10 cellular contexts compared by ENCODE assay signal in the genomic region with DNA sequence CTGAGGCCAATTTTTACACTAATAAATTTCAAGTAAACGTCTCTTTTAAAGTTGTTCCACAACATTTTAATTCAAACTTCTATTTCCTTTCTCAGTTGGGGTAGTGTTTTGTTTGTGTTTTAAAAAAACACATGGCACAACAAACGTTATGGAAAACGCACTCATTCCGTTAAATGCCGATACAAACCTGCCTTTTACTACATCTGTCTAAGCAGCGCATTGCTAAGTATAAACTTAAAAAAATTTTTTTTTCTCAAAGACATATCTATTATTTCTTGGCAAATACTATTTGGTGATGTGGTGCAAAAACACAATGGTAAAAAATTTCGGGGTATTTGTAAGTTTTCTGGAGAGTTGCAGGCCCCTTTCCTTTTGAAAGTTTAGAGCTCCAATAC. TPM values are rescaled to one million over a fixed set of nuclear protein-coding genes. Genes with fewer than 3 reads are reported as not detected.
DNase-seq lines count a peak whose midpoint lies in the region; ATAC-seq, FAIRE-seq and TF ChIP-seq lines count a peak whose summit lies in the region.
"Had no signal": no experiment of that assay in that cellular context is flagged by ENCODE, and none has a peak within 500 bp of the region (broad histone marks: within the 10 kb centered on the region; RNA-seq: fewer than 3 reads in every experiment).

No MANE protein-coding gene starts in this region.

- H3K9ac ChIP-seq in GM23248 (peak overlapping the region; percentile 95), skeletal muscle tissue (ENCODE audit: low read depth in 1 of 3, low read length in 3 of 3) (peak overlapping the region in 2 of 3 donors; percentile 38 to 90)

- H3K79me2 ChIP-seq in GM23248 (ENCODE audit: insufficient read depth): no peaks in the 10 kb centered on the region

- POLR2A ChIA-PET in WTC11 (lab: Charles Lee): interaction anchor here (0.5 to 5.1 kb wide), 4 partner anchors 8 to 1488 kb away, joined by 3 to 155 read pairs (median 4); no protein-coding TSS in a partner anchor

- no peak for ATAC-seq in WTC11
- no peak for ATAC-seq in HG02973 (IDR thresholded peaks at IDR 0.05; ENCODE audit: unreplicated experiment)
- ATAC-seq: activated CD8-positive, alpha-beta T cell treated with anti-CD3 and anti-CD28 coated beads, Interleukin-2, amount 10 ng/mL, durations not matched to agents 7 days and 5 days; PC-3 had no signal

- H2AFZ ChIP-seq in GM23248: peak overlapping the region; percentile 85

- H3K4me3 ChIP-seq in GM23248: peak overlapping the region; percentile 86
- peak overlapping the region; percentile 60; the same call in 1 of the 2 replicates for H3K4me3 ChIP-seq in iPS DF 6.9 (ENCODE audit: low read length)
- peak overlapping the region in 2 of 3 donors; percentile 23 to 91 for H3K4me3 ChIP-seq in skeletal muscle tissue (ENCODE audit: low read length in 3 of 3)

- no peaks in the 10 kb centered on the region for H3K36me3 Mint-ChIP-seq in WTC11
- peaks cover 2% of the 10 kb centered on the region for H3K36me3 Mint-ChIP-seq in T-helper 2 cell treated with Interferon-gamma antibody and Interleukin-4, amounts not matched to agents 5 μg/mL and 100 μg/mL, for 36 hours (ENCODE audit: low read depth)

- FAIRE-seq in HTR-8/SVneo (lab: Jason Lieb, UNC): no peak

- DNase-seq in GM23248 (no peak), WTC11 (ENCODE audit: low spot score) (no peak), iPS DF 6.9 (ENCODE audit: low read depth, low spot score) (no peak), HTR-8/SVneo (ENCODE audit: insufficient read length, low spot score) (no peak), HuH-7.5 (ENCODE audit: low spot score) (no peak)
- DNase-seq in T-helper 2 cell treated with Interferon-gamma antibody and Interleukin-4, amounts not matched to agents 5 μg/mL and 100 μg/mL, for 36 hours (ENCODE audit: low spot score): no peak
- DNase-seq: activated CD8-positive, alpha-beta T cell treated with anti-CD3 and anti-CD28 coated beads, Interleukin-2, amount 10 ng/mL, durations not matched to agents 7 days and 5 days; PC-3 had no signal

- no peaks in the 10 kb centered on the region for H3K9me3 ChIP-seq in GM23248 (ENCODE audit: low read depth)
- H3K9me3 ChIP-seq in iPS DF 6.9 (ENCODE audit: control insufficient read depth, insufficient read depth, low read length): no peaks in the 10 kb centered on the region
- H3K9me3 ChIP-seq in skeletal muscle tissue (ENCODE audit: control insufficient read depth in 3 of 3, low read length in 3 of 3): no peaks in the 10 kb centered on the region

- no peak for TF ChIP-seq CTCF in WTC11 (IDR thresholded peaks at IDR 0.05)

- H3F3A ChIP-seq in GM23248 (ENCODE audit: insufficient read depth): peaks cover 38% of the 10 kb centered on the region

- H3K4me1 Mint-ChIP-seq in WTC11: peaks cover 54% of the 10 kb centered on the region
- peaks cover 41% of the 10 kb centered on the region for H3K4me1 Mint-ChIP-seq in T-helper 2 cell treated with Interferon-gamma antibody and Interleukin-4, amounts not matched to agents 5 μg/mL and 100 μg/mL, for 36 hours (ENCODE audit: low read depth)

- no peaks in the 10 kb centered on the region for H3K9me3 Mint-ChIP-seq in WTC11
- no peaks in the 10 kb centered on the region for H3K9me3 Mint-ChIP-seq in T-helper 2 cell treated with Interferon-gamma antibody and Interleukin-4, amounts not matched to agents 5 μg/mL and 100 μg/mL, for 36 hours

- H3K9me2 ChIP-seq in GM23248 (ENCODE audit: insufficient read depth): no peaks in the 10 kb centered on the region

- H3K36me3 ChIP-seq in GM23248 (ENCODE audit: low read depth) (no peaks in the 10 kb centered on the region), iPS DF 6.9 (ENCODE audit: control insufficient read depth, insufficient read depth, low read length) (no peaks in the 10 kb centered on the region), skeletal muscle tissue (ENCODE audit: control insufficient read depth in 3 of 3, insufficient read depth in 3 of 3, low read length in 3 of 3) (no peaks in the 10 kb centered on the region)

- peak overlapping the region; percentile 83 for H3K4me3 Mint-ChIP-seq in WTC11
- H3K4me3 Mint-ChIP-seq in T-helper 2 cell treated with Interferon-gamma antibody and Interleukin-4, amounts not matched to agents 5 μg/mL and 100 μg/mL, for 36 hours: no peak overlapping the region

- peak overlapping the region; percentile 77 for H3K27ac Mint-ChIP-seq in WTC11
- no peak overlapping the region for H3K27ac Mint-ChIP-seq in T-helper 2 cell treated with Interferon-gamma antibody and Interleukin-4, amounts not matched to agents 5 μg/mL and 100 μg/mL, for 36 hours

- peaks cover 22% of the 10 kb centered on the region for H3K4me1 ChIP-seq in GM23248 (ENCODE audit: insufficient read depth)
- H3K4me1 ChIP-seq in iPS DF 6.9 (ENCODE audit: control insufficient read depth, insufficient read depth, low read length): peaks cover 4% of the 10 kb centered on the region
- peaks cover 4 to 20% (median 14%) of the 10 kb centered on the region in 3 donors for H3K4me1 ChIP-seq in skeletal muscle tissue (ENCODE audit: control insufficient read depth in 3 of 3, insufficient read depth in 3 of 3, low read length in 3 of 3)

- H3K27me3 ChIP-seq in GM23248 (replicated peaks; ENCODE audit: insufficient read depth) (no peaks in the 10 kb centered on the region), iPS DF 6.9 (ENCODE audit: control insufficient read depth, insufficient read depth, low read length) (no peaks in the 10 kb centered on the region), skeletal muscle tissue (ENCODE audit: control insufficient read depth in 3 of 3, insufficient read depth in 3 of 3, low read length in 3 of 3) (no peaks in the 10 kb centered on the region)

- H3K27ac ChIP-seq in GM23248 (peak overlapping the region; percentile 99; the same call in 1 of the 2 replicates), iPS DF 6.9 (ENCODE audit: low read length) (no peak overlapping the region), skeletal muscle tissue (ENCODE audit: low read depth, low read length) (peak overlapping the region; percentile 98)

- H3K4me2 ChIP-seq in GM23248 (ENCODE audit: unreplicated experiment): peak overlapping the region; percentile 99

- peaks cover 14% of the 10 kb centered on the region for H3K27me3 Mint-ChIP-seq in WTC11 (ENCODE audit: low read depth)
- peaks cover 73% of the 10 kb centered on the region for H3K27me3 Mint-ChIP-seq in T-helper 2 cell treated with Interferon-gamma antibody and Interleukin-4, amounts not matched to agents 5 μg/mL and 100 μg/mL, for 36 hours (ENCODE audit: low read depth)

- in situ Hi-C loops in GM23248 (cut with MboI): loop anchor here (25.0 kb wide), 1 partner anchor 713 kb away; no protein-coding TSS in a partner anchor

- CTCF ChIA-PET in WTC11 (lab: Charles Lee): interaction anchor here (3.2 kb wide), 1 partner anchor 28 kb away, joined by 35 read pairs; no protein-coding TSS in a partner anchor

- H4K20me1 ChIP-seq in GM23248 (ENCODE audit: insufficient read depth): no peaks in the 10 kb centered on the region

- 8 to 11% methylated on average over 7 of the region's 7 CpGs for WGBS in GM23248 (ENCODE audit: low coverage in 1 of 2, low lambda C conversion rate in 2 of 2, missing lambda C conversion rate in 2 of 2), 2 experiments
- WGBS in iPS DF 6.9 (ENCODE audit: insufficient coverage, insufficient read length): 100% methylated on average over 1 of the region's 7 CpGs

TF ChIP-seq in WTC11, 78 proteins besides CTCF, POLR2A, EP300 and RAD21 (continues in another document):
- TF ChIP-seq ETV6 (CRISPR knock-in tag; IDR thresholded peaks at IDR 0.05) (no peak), CBFB (CRISPR knock-in tag; IDR thresholded peaks at IDR 0.05; ENCODE audit: low read depth) (no peak), ZNF121 (CRISPR knock-in tag; IDR thresholded peaks at IDR 0.05) (no peak)
- TF ChIP-seq, protein P1, sequence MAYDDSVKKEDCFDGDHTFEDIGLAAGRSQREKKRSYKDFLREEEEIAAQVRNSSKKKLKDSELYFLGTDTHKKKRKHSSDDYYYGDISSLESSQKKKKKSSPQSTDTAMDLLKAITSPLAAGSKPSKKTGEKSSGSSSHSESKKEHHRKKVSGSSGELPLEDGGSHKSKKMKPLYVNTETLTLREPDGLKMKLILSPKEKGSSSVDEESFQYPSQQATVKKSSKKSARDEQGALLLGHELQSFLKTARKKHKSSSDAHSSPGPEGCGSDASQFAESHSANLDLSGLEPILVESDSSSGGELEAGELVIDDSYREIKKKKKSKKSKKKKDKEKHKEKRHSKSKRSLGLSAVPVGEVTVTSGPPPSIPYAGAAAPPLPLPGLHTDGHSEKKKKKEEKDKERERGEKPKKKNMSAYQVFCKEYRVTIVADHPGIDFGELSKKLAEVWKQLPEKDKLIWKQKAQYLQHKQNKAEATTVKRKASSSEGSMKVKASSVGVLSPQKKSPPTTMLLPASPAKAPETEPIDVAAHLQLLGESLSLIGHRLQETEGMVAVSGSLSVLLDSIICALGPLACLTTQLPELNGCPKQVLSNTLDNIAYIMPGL (CRISPR knock-in tag; IDR thresholded peaks at IDR 0.05): no peak
- TF ChIP-seq, protein P2, sequence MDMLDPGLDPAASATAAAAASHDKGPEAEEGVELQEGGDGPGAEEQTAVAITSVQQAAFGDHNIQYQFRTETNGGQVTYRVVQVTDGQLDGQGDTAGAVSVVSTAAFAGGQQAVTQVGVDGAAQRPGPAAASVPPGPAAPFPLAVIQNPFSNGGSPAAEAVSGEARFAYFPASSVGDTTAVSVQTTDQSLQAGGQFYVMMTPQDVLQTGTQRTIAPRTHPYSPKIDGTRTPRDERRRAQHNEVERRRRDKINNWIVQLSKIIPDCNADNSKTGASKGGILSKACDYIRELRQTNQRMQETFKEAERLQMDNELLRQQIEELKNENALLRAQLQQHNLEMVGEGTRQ (CRISPR knock-in tag; IDR thresholded peaks at IDR 0.05): no peak

RNA-seq across cellular contexts. Expression of a gene that starts 1.4 kb away (rescaled TPM):
- total RNA-seq in GM23248 (2014; rRNA removed; shearing (Covaris generic)): not detected in 2 replicates
- polyA plus RNA-seq in GM23248 (2016; fragmentation: Nextera tagmentation; extraction: Ambion mirVana): 0.18 and 0.80 TPM in 2 replicates
- total RNA-seq in WTC11 (2021) (9.4 to 12.9 TPM (median 11.8 TPM) in 3 replicates), skeletal muscle tissue (2.1 TPM)

RNA-seq across cellular contexts. Expression of a gene that starts 9.9 kb away (rescaled TPM):
- 16.1 and 19.8 TPM in 2 replicates for total RNA-seq in GM23248 (2014; rRNA removed; shearing (Covaris generic))
- 8.9 and 10.1 TPM in 2 replicates for polyA plus RNA-seq in GM23248 (2016; fragmentation: Nextera tagmentation; extraction: Ambion mirVana)
- 52.7 to 60.3 TPM (median 60.1 TPM) in 3 replicates for total RNA-seq in WTC11 (2021)
- 43.3 TPM for total RNA-seq in skeletal muscle tissue
